In genomic region chr12:19847294-19848059, GRCh38 we compare ENCODE assay signal across 12 cellular contexts.
DNase-seq lines count a peak whose midpoint lies in the region; ATAC-seq and TF ChIP-seq lines count a peak whose summit lies in the region.
"Had no signal": no experiment of that assay in that cellular context is flagged by ENCODE, and none has a peak within 500 bp of the region (broad histone marks: within the 10 kb centered on the region; RNA-seq: fewer than 3 reads in every experiment).

No MANE protein-coding gene starts in this region.

- BruUV-seq in OCI-LY7 (replicated peaks; lab: Mats Ljungman, UMichigan), result no TSS peak

- H3K79me2 ChIP-seq in OCI-LY7 (ENCODE audit: insufficient read depth, low read depth, low read length), result no peaks in the 10 kb centered on the region
- H3K79me2 ChIP-seq: parathyroid adenoma had no signal

- 0 out of 2 replicates have a peak, but pooled peaks cover 3% of the 10 kb centered on the region for H3K9me3 ChIP-seq in OCI-LY7 (ENCODE audit: low read length)

- no peaks in the 10 kb centered on the region for H3K4me1 ChIP-seq in OCI-LY7 (ENCODE audit: insufficient read depth, low read length, poor library complexity, severe bottlenecking)
- H3K4me1 ChIP-seq: parathyroid adenoma had no signal

- intact Hi-C loops in OCI-LY7 (cut with micrococcal nuclease; ENCODE audit: unreplicated experiment) (no loop called here), Right ventricle myocardium superior (cut with DNase I) (no loop called here), sciatic nerve (cut with DNase I) (no loop called here)

- POLR2A ChIA-PET in OCI-LY7 (lab: Charles Lee), result interaction anchor here (0.6 to 1.6 kb wide), 3 partner anchors 13 to 583 kb away, joined by 3 to 6 read pairs (median 3); no protein-coding TSS in a partner anchor

- no peaks in the 10 kb centered on the region for H3K9me2 ChIP-seq in OCI-LY7 (ENCODE audit: insufficient read depth, low read length)

- no peaks in the 10 kb centered on the region for H3K36me3 ChIP-seq in OCI-LY7 (ENCODE audit: insufficient read depth, low read length)

- no peak for TF ChIP-seq CTCF in OCI-LY7 (conservative IDR thresholded peaks at IDR 0.05; ENCODE audit: low read length)

- peak overlapping the region; percentile 33 for H3K4me2 ChIP-seq in OCI-LY7 (ENCODE audit: low read length)

- ATAC-seq in GM19035 (IDR thresholded peaks at IDR 0.05; ENCODE audit: unreplicated experiment) (peak; percentile 69), Right ventricle myocardium superior (ENCODE audit: poor library complexity) (peak; percentile 91), sciatic nerve (peak; percentile 37), GM21447 (IDR thresholded peaks at IDR 0.05; ENCODE audit: unreplicated experiment) (no peak)

- CTCF ChIA-PET in OCI-LY7 (lab: Charles Lee; ENCODE audit: unreplicated experiment), result no interaction called here

- no peaks in the 10 kb centered on the region for H4K20me1 ChIP-seq in OCI-LY7 (ENCODE audit: insufficient read depth, low read length)

- H3K4me3 ChIP-seq in OCI-LY7 (ENCODE audit: low read depth, low read length, poor library complexity, severe bottlenecking), result no peak overlapping the region

- H3K27ac ChIP-seq in OCI-LY7 (ENCODE audit: low read depth, low read length, poor library complexity, severe bottlenecking), result no peak overlapping the region
- H3K27ac ChIP-seq: parathyroid adenoma had no signal

- DNase-seq in OCI-LY7 (ENCODE audit: low spot score) (peak; percentile 2), Right ventricle myocardium superior (no peak), sciatic nerve (ENCODE audit: low spot score) (no peak), anterior cingulate cortex (lab: John Stamatoyannopoulos, UW) (no peak), NCI-H2107 treated with DMSO at 0.1 percent for 48 hours (lab: John Stamatoyannopoulos, UW; ENCODE audit: unreplicated experiment) (no peak), NCI-H345 treated with DMSO at 0.1 percent for 48 hours (lab: John Stamatoyannopoulos, UW; ENCODE audit: unreplicated experiment) (no peak)
- DNase-seq: DMS 273 treated with DMSO at 0.1 percent for 48 hours; SHP77 treated with DMSO at 0.1 percent for 48 hours; stimulated activated naive CD4-positive, alpha-beta T cell had no signal

- H2AFZ ChIP-seq in OCI-LY7 (ENCODE audit: low read length), result peak overlapping the region; percentile 58; the same call in 1 of the 2 replicates
- H2AFZ ChIP-seq: parathyroid adenoma had no signal
